ENCODE assay signal across 27 cellular contexts in genomic region chr1:112056354-112056753, GRCh38.
"Had no signal": no experiment of that assay in that cellular context is flagged by ENCODE, and none has a peak within 500 bp of the region (broad histone marks: within the 10 kb centered on the region; RNA-seq: fewer than 3 reads in every experiment).

No MANE protein-coding gene starts in this region.

- DNase-seq: dermis blood vessel endothelial cell; effector memory CD4-positive, alpha-beta T cell; foreskin keratinocyte; hypothalamus; immature natural killer cell; islet precursor cell; kidney glomerular epithelial cell; mesenchymal stem cell; mucosa of descending colon; naive thymus-derived CD4-positive, alpha-beta T cell; sigmoid colon; spleen; stimulated activated CD4-positive, alpha-beta T cell treated with anti-CD3 and anti-CD28 coated beads, Interleukin-4, amount 100 ng/mL, for 4 hours; stimulated activated naive B cell treated with anti-CD40 and anti-IgM and Interleukin-4, amounts not matched to agents 10 μg/mL and 1 μg/mL and 100 μg/mL, for 72 hours; upper lobe of left lung had no signal

- H3K27ac Mint-ChIP-seq: immature natural killer cell; mesothelial cell of epicardium; naive thymus-derived CD4-positive, alpha-beta T cell; neural progenitor cell; progenitor cell of endocrine pancreas; stimulated activated naive B cell treated with anti-CD40 and anti-IgM and Interleukin-4, amounts not matched to agents 10 μg/mL and 1 μg/mL and 100 μg/mL, for 72 hours; stimulated activated naive CD8-positive, alpha-beta T cell treated with anti-CD3 and anti-CD28 coated beads, Interleukin-15, Interleukin-2, amounts not matched to agents 100 ng/mL and 50 ng/mL, for 24 hours had no signal

- H3K4me3 Mint-ChIP-seq: immature natural killer cell; mesothelial cell of epicardium; naive thymus-derived CD4-positive, alpha-beta T cell; neural progenitor cell; stimulated activated naive B cell treated with anti-CD40 and anti-IgM and Interleukin-4, amounts not matched to agents 10 μg/mL and 1 μg/mL and 100 μg/mL, for 72 hours; stimulated activated naive CD8-positive, alpha-beta T cell treated with anti-CD3 and anti-CD28 coated beads, Interleukin-15, Interleukin-2, amounts not matched to agents 100 ng/mL and 50 ng/mL, for 24 hours had no signal

- ATAC-seq: foreskin keratinocyte; gastroesophageal sphincter; mucosa of descending colon; naive thymus-derived CD4-positive, alpha-beta T cell; stimulated activated naive B cell treated with anti-CD40 and anti-IgM and Interleukin-4, amounts not matched to agents 10 μg/mL and 1 μg/mL and 100 μg/mL, for 72 hours had no signal

- H3K27me3 ChIP-seq: esophagus muscularis mucosa, foreskin keratinocyte, neural progenitor cell, sigmoid colon, spleen, tibial nerve, upper lobe of left lung had no signal

- H3K9me3 Mint-ChIP-seq: immature natural killer cell; mesothelial cell of epicardium; nephron; neural progenitor cell; stimulated activated naive B cell treated with anti-CD40 and anti-IgM and Interleukin-4, amounts not matched to agents 10 μg/mL and 1 μg/mL and 100 μg/mL, for 72 hours; stimulated activated naive CD8-positive, alpha-beta T cell treated with anti-CD3 and anti-CD28 coated beads, Interleukin-15, Interleukin-2, amounts not matched to agents 100 ng/mL and 50 ng/mL, for 24 hours had no signal

- H3K79me2 ChIP-seq: parathyroid adenoma had no signal

- H3K4me1 ChIP-seq: gastroesophageal sphincter, neural progenitor cell, sigmoid colon, spleen, tibial nerve, upper lobe of left lung had no signal

- H3K9me3 ChIP-seq: esophagus muscularis mucosa, gastroesophageal sphincter, mucosa of descending colon, sigmoid colon, spleen, thoracic aorta, tibial nerve, upper lobe of left lung had no signal

- H3K4me1 Mint-ChIP-seq: immature natural killer cell; mesothelial cell of epicardium; naive thymus-derived CD4-positive, alpha-beta T cell; neural progenitor cell had no signal

- H3K9ac ChIP-seq: neural progenitor cell, parathyroid adenoma had no signal

- H3K36me3 Mint-ChIP-seq: mesothelial cell of epicardium; naive thymus-derived CD4-positive, alpha-beta T cell; neural progenitor cell; stimulated activated naive B cell treated with anti-CD40 and anti-IgM and Interleukin-4, amounts not matched to agents 10 μg/mL and 1 μg/mL and 100 μg/mL, for 72 hours had no signal

- H3K36me3 ChIP-seq: esophagus muscularis mucosa, gastroesophageal sphincter, neural progenitor cell, sigmoid colon, spleen, thoracic aorta, tibial nerve, upper lobe of left lung had no signal

- H2AFZ ChIP-seq: neural progenitor cell, parathyroid adenoma had no signal

- H3K4me3 ChIP-seq: coronary artery, esophagus muscularis mucosa, gastroesophageal sphincter, mucosa of descending colon, neural progenitor cell, sigmoid colon, skin epidermis, spleen, thoracic aorta, tibial nerve, upper lobe of left lung had no signal

- H3K4me2 ChIP-seq: neural progenitor cell had no signal

- H3K27ac ChIP-seq: coronary artery, esophagus muscularis mucosa, foreskin keratinocyte, gastroesophageal sphincter, neural progenitor cell, parathyroid adenoma, sigmoid colon, skin epidermis, spleen, thoracic aorta, tibial nerve, upper lobe of left lung had no signal
